In the genomic region with DNA sequence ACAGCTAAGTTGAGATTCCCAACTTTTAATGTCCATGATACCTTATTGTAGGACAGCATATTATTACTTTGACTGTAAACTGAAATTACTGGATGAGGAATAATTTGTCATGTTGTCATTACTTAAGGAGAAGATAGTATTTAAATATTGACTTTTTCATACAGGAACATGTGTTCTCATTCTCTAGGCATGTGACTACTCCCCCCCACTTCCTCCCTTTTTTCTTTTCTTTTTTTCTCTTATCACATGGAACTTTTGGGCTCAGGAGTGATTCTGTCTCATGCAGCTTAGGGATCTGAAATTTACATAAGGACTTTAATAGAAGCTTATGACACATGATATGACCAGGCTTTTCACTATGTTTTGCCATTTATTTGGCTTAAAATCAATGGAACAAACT, we compare ENCODE assay signal across 16 cellular contexts.
"Had no signal": no experiment of that assay in that cellular context is flagged by ENCODE, and none has a peak within 500 bp of the region (broad histone marks: within the 10 kb centered on the region; RNA-seq: fewer than 3 reads in every experiment).

No MANE protein-coding gene starts in this region.

- H3K27ac Mint-ChIP-seq: activated B cell treated with CpG ODN at 0.5 μM for 24 hours; activated CD4-positive, alpha-beta T cell treated with anti-CD3 and anti-CD28 coated beads, Interleukin-2, amount 10 ng/mL, durations not matched to agents 24 days and 14 days; activated naive CD4-positive, alpha-beta T cell treated with anti-CD3 and anti-CD28 coated beads, Interleukin-2, amount 10 ng/mL, durations not matched to agents 7 days and 5 days; brain; stimulated activated effector memory CD8-positive, alpha-beta T cell treated with anti-CD3 and anti-CD28 coated beads, Interleukin-12 subunit alpha, Interleukin-12 subunit beta, amount 100 ng/mL, for 72 hours; T-helper 1 cell treated with Interleukin-12 subunit alpha and Interleukin-12 subunit beta and Interleukin-4 antibody, amounts not matched to agents 30 μg/mL and 1 μg/mL, for 36 hours had no signal

- H3K36me3 Mint-ChIP-seq: activated naive CD4-positive, alpha-beta T cell treated with anti-CD3 and anti-CD28 coated beads, Interleukin-2, amount 10 ng/mL, durations not matched to agents 7 days and 5 days; brain; stimulated activated effector memory CD8-positive, alpha-beta T cell treated with anti-CD3 and anti-CD28 coated beads, Interleukin-12 subunit alpha, Interleukin-12 subunit beta, amount 100 ng/mL, for 72 hours had no signal

- H3K27me3 Mint-ChIP-seq: activated B cell treated with CpG ODN at 0.5 μM for 24 hours; activated CD4-positive, alpha-beta T cell treated with anti-CD3 and anti-CD28 coated beads, Interleukin-2, amount 10 ng/mL, durations not matched to agents 24 days and 14 days; activated naive CD4-positive, alpha-beta T cell treated with anti-CD3 and anti-CD28 coated beads, Interleukin-2, amount 10 ng/mL, durations not matched to agents 7 days and 5 days; brain had no signal

- H3K9me3 ChIP-seq: esophagus squamous epithelium, gastrocnemius medialis, heart right ventricle, ovary, right atrium auricular region had no signal

- H3K4me2 ChIP-seq: smooth muscle cell had no signal

- H3K4me1 ChIP-seq: esophagus squamous epithelium, gastrocnemius medialis had no signal

- H3K4me1 Mint-ChIP-seq: activated B cell treated with CpG ODN at 0.5 μM for 24 hours; activated CD4-positive, alpha-beta T cell treated with anti-CD3 and anti-CD28 coated beads, Interleukin-2, amount 10 ng/mL, durations not matched to agents 24 days and 14 days; activated naive CD4-positive, alpha-beta T cell treated with anti-CD3 and anti-CD28 coated beads, Interleukin-2, amount 10 ng/mL, durations not matched to agents 7 days and 5 days; stimulated activated effector memory CD8-positive, alpha-beta T cell treated with anti-CD3 and anti-CD28 coated beads, Interleukin-12 subunit alpha, Interleukin-12 subunit beta, amount 100 ng/mL, for 72 hours had no signal

- H3K27ac ChIP-seq: esophagus squamous epithelium, gastrocnemius medialis, heart right ventricle, ovary, right atrium auricular region, SK-N-MC had no signal

- H3K4me3 ChIP-seq: esophagus squamous epithelium, gastrocnemius medialis, heart right ventricle, ovary, right atrium auricular region, SK-N-MC, smooth muscle cell had no signal

- ATAC-seq: gastrocnemius medialis; left ventricle myocardium superior; stimulated activated effector memory CD8-positive, alpha-beta T cell treated with anti-CD3 and anti-CD28 coated beads, Interleukin-12 subunit alpha, Interleukin-12 subunit beta, amount 100 ng/mL, for 72 hours had no signal

- H3K27me3 ChIP-seq: esophagus squamous epithelium, gastrocnemius medialis, heart right ventricle, ovary, right atrium auricular region had no signal

- H3K36me3 ChIP-seq: esophagus squamous epithelium, gastrocnemius medialis, heart right ventricle, ovary, right atrium auricular region had no signal

- H3K9me3 Mint-ChIP-seq: activated CD4-positive, alpha-beta T cell treated with anti-CD3 and anti-CD28 coated beads, Interleukin-2, amount 10 ng/mL, durations not matched to agents 24 days and 14 days; activated naive CD4-positive, alpha-beta T cell treated with anti-CD3 and anti-CD28 coated beads, Interleukin-2, amount 10 ng/mL, durations not matched to agents 7 days and 5 days; brain; stimulated activated effector memory CD8-positive, alpha-beta T cell treated with anti-CD3 and anti-CD28 coated beads, Interleukin-12 subunit alpha, Interleukin-12 subunit beta, amount 100 ng/mL, for 72 hours; T-helper 1 cell treated with Interleukin-12 subunit alpha and Interleukin-12 subunit beta and Interleukin-4 antibody, amounts not matched to agents 30 μg/mL and 1 μg/mL, for 36 hours had no signal

- H3K4me3 Mint-ChIP-seq: activated B cell treated with CpG ODN at 0.5 μM for 24 hours; activated CD4-positive, alpha-beta T cell treated with anti-CD3 and anti-CD28 coated beads, Interleukin-2, amount 10 ng/mL, durations not matched to agents 24 days and 14 days; activated naive CD4-positive, alpha-beta T cell treated with anti-CD3 and anti-CD28 coated beads, Interleukin-2, amount 10 ng/mL, durations not matched to agents 7 days and 5 days; brain; stimulated activated effector memory CD8-positive, alpha-beta T cell treated with anti-CD3 and anti-CD28 coated beads, Interleukin-12 subunit alpha, Interleukin-12 subunit beta, amount 100 ng/mL, for 72 hours; T-helper 1 cell treated with Interleukin-12 subunit alpha and Interleukin-12 subunit beta and Interleukin-4 antibody, amounts not matched to agents 30 μg/mL and 1 μg/mL, for 36 hours had no signal

- DNase-seq: activated B cell treated with CpG ODN at 0.5 μM for 24 hours; activated CD4-positive, alpha-beta T cell treated with anti-CD3 and anti-CD28 coated beads, Interleukin-2, amount 10 ng/mL, durations not matched to agents 24 days and 14 days; activated naive CD4-positive, alpha-beta T cell treated with anti-CD3 and anti-CD28 coated beads, Interleukin-2, amount 10 ng/mL, durations not matched to agents 7 days and 5 days; esophagus squamous epithelium; gastrocnemius medialis; heart right ventricle; kidney; left ventricle myocardium superior; ovary; trophoblast cell had no signal
